ENCODE assay signal across 28 cellular contexts in genomic region chr6:132515386-132515785, GRCh38. TPM values are rescaled to one million over a fixed set of nuclear protein-coding genes. Genes with fewer than 3 reads are reported as not detected.
"Had no signal": no experiment of that assay in that cellular context is flagged by ENCODE, and none has a peak within 500 bp of the region (broad histone marks: within the 10 kb centered on the region; RNA-seq: fewer than 3 reads in every experiment).

No MANE protein-coding gene starts in this region.

- H3K9ac ChIP-seq: neural progenitor cell had no signal

- H3K9me3 ChIP-seq: breast epithelium, colonic mucosa, esophagus squamous epithelium, heart left ventricle had no signal

- H3K36me3 ChIP-seq: breast epithelium, colonic mucosa, esophagus squamous epithelium, heart left ventricle, neural progenitor cell had no signal

- H2AFZ ChIP-seq: neural progenitor cell had no signal

- DNase-seq: activated CD4-positive, alpha-beta T cell treated with anti-CD3 and anti-CD28 coated beads for 4 hours; activated CD4-positive, alpha-beta T cell treated with anti-CD3 and anti-CD28 coated beads, Interleukin-2, amount 50 U/mL, for 48 hours; activated CD4-positive, CD25-positive, alpha-beta regulatory T cell; activated CD8-positive, alpha-beta memory T cell treated with anti-CD3 and anti-CD28 coated beads, Interleukin-2, amount 50 U/mL, for 48 hours; activated naive CD4-positive, alpha-beta T cell; activated T-cell treated with anti-CD3 and anti-CD28 coated beads, Interleukin-2, amount 50 U/mL, for 4 hours; colonic mucosa; endodermal cell; esophagus squamous epithelium; heart left ventricle; left cardiac atrium; midbrain; stimulated activated CD4-positive, alpha-beta T cell treated with anti-CD3 and anti-CD28 coated beads, Interleukin-4, amount 100 ng/mL, for 1 hour; stimulated activated naive CD4-positive, alpha-beta T cell treated with Interleukin-2 at 50 U/mL for 16 hours; T1000 had no signal

- H3K27me3 ChIP-seq: breast epithelium, colonic mucosa, esophagus squamous epithelium, heart left ventricle had no signal

- H3K27ac ChIP-seq: breast epithelium, colonic mucosa, esophagus squamous epithelium, neural progenitor cell had no signal

- H3K4me1 ChIP-seq: breast epithelium had no signal

- H3K4me3 ChIP-seq: breast epithelium, colonic mucosa, esophagus squamous epithelium, heart left ventricle, neural progenitor cell had no signal

- H3K4me2 ChIP-seq: neural progenitor cell had no signal

RNA-seq across cellular contexts. Expression of gene TAAR9, which starts 22.7 kb away (rescaled TPM):
- total RNA-seq: activated CD8-positive, alpha-beta memory T cell treated with anti-CD3 and anti-CD28 coated beads for 36 hours; activated T-cell treated with anti-CD3 and anti-CD28 coated beads, Interleukin-2, amount 50 U/mL, for 4 hours; activated T-helper 2 cell treated with anti-CD3 and anti-CD28 coated beads, Interferon-gamma antibody, Interleukin-2, Interleukin-4, amounts not matched to agents 10 μg/mL and 5 μg/mL and 100 μg/mL, durations not matched to agents 14 hours and 24 hours and 36 hours; breast epithelium; colonic mucosa; endodermal cell; esophagus squamous epithelium; fibroblast of villous mesenchyme; heart left ventricle; left cardiac atrium; liver; omental fat pad; posterior vena cava; renal cortical epithelial cell; sciatic nerve; T-helper 1 cell treated with Interleukin-12 subunit alpha and Interleukin-12 subunit beta and Interleukin-4 antibody, amounts not matched to agents 30 ng/mL and 1 ng/mL, for 36 hours; ureter had no signal
- polyA plus RNA-seq: heart left ventricle, liver, thymus had no signal

RNA-seq across cellular contexts. Expression of gene TAAR8, which starts 37.1 kb away (rescaled TPM):
- total RNA-seq: activated CD8-positive, alpha-beta memory T cell treated with anti-CD3 and anti-CD28 coated beads for 36 hours; activated T-cell treated with anti-CD3 and anti-CD28 coated beads, Interleukin-2, amount 50 U/mL, for 4 hours; activated T-helper 2 cell treated with anti-CD3 and anti-CD28 coated beads, Interferon-gamma antibody, Interleukin-2, Interleukin-4, amounts not matched to agents 10 μg/mL and 5 μg/mL and 100 μg/mL, durations not matched to agents 14 hours and 24 hours and 36 hours; breast epithelium; colonic mucosa; endodermal cell; esophagus squamous epithelium; fibroblast of villous mesenchyme; heart left ventricle; left cardiac atrium; liver; omental fat pad; posterior vena cava; renal cortical epithelial cell; sciatic nerve; T-helper 1 cell treated with Interleukin-12 subunit alpha and Interleukin-12 subunit beta and Interleukin-4 antibody, amounts not matched to agents 30 ng/mL and 1 ng/mL, for 36 hours; ureter had no signal
- polyA plus RNA-seq: heart left ventricle, liver, thymus had no signal

RNA-seq across cellular contexts. Expression of gene TAAR6, which starts 54.7 kb away (rescaled TPM):
- total RNA-seq: activated CD8-positive, alpha-beta memory T cell treated with anti-CD3 and anti-CD28 coated beads for 36 hours; activated T-cell treated with anti-CD3 and anti-CD28 coated beads, Interleukin-2, amount 50 U/mL, for 4 hours; activated T-helper 2 cell treated with anti-CD3 and anti-CD28 coated beads, Interferon-gamma antibody, Interleukin-2, Interleukin-4, amounts not matched to agents 10 μg/mL and 5 μg/mL and 100 μg/mL, durations not matched to agents 14 hours and 24 hours and 36 hours; breast epithelium; colonic mucosa; endodermal cell; esophagus squamous epithelium; fibroblast of villous mesenchyme; heart left ventricle; left cardiac atrium; liver; omental fat pad; posterior vena cava; renal cortical epithelial cell; sciatic nerve; T-helper 1 cell treated with Interleukin-12 subunit alpha and Interleukin-12 subunit beta and Interleukin-4 antibody, amounts not matched to agents 30 ng/mL and 1 ng/mL, for 36 hours; ureter had no signal
- polyA plus RNA-seq: heart left ventricle, liver, thymus had no signal
